26 cellular contexts compared by ENCODE assay signal in the genomic region with DNA sequence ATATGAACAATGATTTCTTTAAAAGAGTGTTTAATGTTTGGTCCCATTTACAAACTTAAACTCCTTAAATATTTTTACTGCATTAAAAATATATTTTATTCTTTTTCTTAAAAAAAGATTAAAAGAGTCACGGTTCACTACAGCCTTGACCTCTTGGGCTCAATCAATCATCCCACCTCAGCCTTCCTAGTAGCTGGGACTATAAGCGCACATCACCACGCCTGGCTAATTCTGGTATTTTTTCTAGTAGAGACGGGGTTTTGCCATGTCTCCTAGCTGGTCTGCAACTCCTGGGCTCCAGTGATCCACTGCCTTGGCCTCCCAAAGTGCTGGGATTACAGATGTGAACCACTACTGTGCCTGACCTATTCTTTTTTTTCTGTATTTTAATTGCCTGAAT.
DNase-seq lines count a peak whose midpoint lies in the region; ATAC-seq, FAIRE-seq and TF ChIP-seq lines count a peak whose summit lies in the region.
"Had no signal": no experiment of that assay in that cellular context is flagged by ENCODE, and none has a peak within 500 bp of the region (broad histone marks: within the 10 kb centered on the region; RNA-seq: fewer than 3 reads in every experiment).

No MANE protein-coding gene starts in this region.

- TF ChIP-seq POLR2A in GM12878 (IDR thresholded peaks at IDR 0.05; ENCODE audit: low read depth, low read length), result no peak

- ATAC-seq in activated naive CD4-positive, alpha-beta T cell treated with anti-CD3 and anti-CD28 coated beads, Interleukin-2, amount 50 U/mL, for 72 hours, result no peak
- ATAC-seq in HG03432 (IDR thresholded peaks at IDR 0.05; ENCODE audit: unreplicated experiment) (peak; percentile 45), GM12878 (peak; percentile 59), GM21381 (IDR thresholded peaks at IDR 0.05; ENCODE audit: unreplicated experiment) (no peak)
- ATAC-seq in stimulated activated effector memory CD8-positive, alpha-beta T cell treated with anti-CD3 and anti-CD28 coated beads, Interleukin-12 subunit alpha, Interleukin-12 subunit beta, amount 100 ng/mL, for 72 hours, result no peak
- ATAC-seq: left cardiac atrium, upper lobe of right lung, WTC11 had no signal

- H3K36me3 ChIP-seq in GM12878 (ENCODE audit: control insufficient read depth in 2 of 2, insufficient read depth in 2 of 2, low read length in 1 of 2), result peaks cover 12 to 25% of the 10 kb centered on the region in 2 experiments
- H3K36me3 ChIP-seq: prostate gland had no signal

- H3K9me3 ChIP-seq in GM12878 (replicated peaks; ENCODE audit: control insufficient read depth, insufficient read depth, low read length), result no peaks in the 10 kb centered on the region; the same call in 1 of the 3 replicates
- H3K9me3 ChIP-seq: prostate gland, SK-N-SH, upper lobe of right lung had no signal

- TF ChIP-seq CTCF in GM12878 (IDR thresholded peaks at IDR 0.05 in 2 of 3, conservative IDR thresholded peaks at IDR 0.05 in 1 of 3; ENCODE audit: control insufficient read depth in 2 of 3, extremely low read depth in 1 of 3, insufficient read depth in 1 of 3, low read depth in 3 of 3, low read length in 3 of 3) (0 out of 6 replicates have a peak, but pooled peaks of 2 of the 3 experiments have one; percentile 4 to 10), HFFc6 (IDR thresholded peaks at IDR 0.05) (no peak)

- no peak for TF ChIP-seq RAD21 in GM12878 (IDR thresholded peaks at IDR 0.05; ENCODE audit: insufficient read depth, low read depth, low read length)

- intact Hi-C loops in activated naive CD4-positive, alpha-beta T cell treated with anti-CD3 and anti-CD28 coated beads for 36 hours (cut with micrococcal nuclease), result no loop called here
- intact Hi-C loops in GM12878 (cut with micrococcal nuclease; ENCODE audit: unreplicated experiment), result no loop called here

- H3K4me1 Mint-ChIP-seq in activated naive CD4-positive, alpha-beta T cell treated with anti-CD3 and anti-CD28 coated beads for 36 hours (ENCODE audit: low read depth), result peaks cover 56% of the 10 kb centered on the region
- H3K4me1 Mint-ChIP-seq in stimulated activated effector memory CD8-positive, alpha-beta T cell treated with anti-CD3 and anti-CD28 coated beads, Interleukin-12 subunit alpha, Interleukin-12 subunit beta, amount 100 ng/mL, for 72 hours, result peaks cover 19% of the 10 kb centered on the region
- peaks cover 15% of the 10 kb centered on the region for H3K4me1 Mint-ChIP-seq in HFFc6 (ENCODE audit: low read depth)

- H3K4me2 ChIP-seq in GM12878 (ENCODE audit: control insufficient read depth, insufficient read depth), result no peak overlapping the region
- H3K4me2 ChIP-seq: SK-N-SH had no signal

- no peak overlapping the region for H3K27ac ChIP-seq in GM12878 (ENCODE audit: control insufficient read depth, insufficient read depth)
- H3K27ac ChIP-seq: prostate gland, upper lobe of right lung had no signal

- no peaks in the 10 kb centered on the region for H3K9me3 Mint-ChIP-seq in activated naive CD4-positive, alpha-beta T cell treated with anti-CD3 and anti-CD28 coated beads for 36 hours
- H3K9me3 Mint-ChIP-seq in activated naive CD4-positive, alpha-beta T cell treated with anti-CD3 and anti-CD28 coated beads, Interleukin-2, amount 50 U/mL, for 72 hours, result no peaks in the 10 kb centered on the region
- no peaks in the 10 kb centered on the region for H3K9me3 Mint-ChIP-seq in stimulated activated effector memory CD8-positive, alpha-beta T cell treated with anti-CD3 and anti-CD28 coated beads, Interleukin-12 subunit alpha, Interleukin-12 subunit beta, amount 100 ng/mL, for 72 hours
- no peaks in the 10 kb centered on the region for H3K9me3 Mint-ChIP-seq in HFFc6
- H3K9me3 Mint-ChIP-seq: WTC11 had no signal

- TF ChIP-seq EP300 in GM12878 (IDR thresholded peaks at IDR 0.05; ENCODE audit: borderline replicate concordance in 1 of 2, control insufficient read depth in 1 of 2, low read depth in 2 of 2, low read length in 2 of 2), result no peak

- no TSS peak for BruUV-seq in GM12878 (replicated peaks; lab: Mats Ljungman, UMichigan)

- H3K4me1 ChIP-seq in GM12878 (ENCODE audit: control insufficient read depth, insufficient read depth, low read length), result peaks cover 19% of the 10 kb centered on the region
- H3K4me1 ChIP-seq: prostate gland, upper lobe of right lung had no signal

- peak overlapping the region; percentile 8 for H3K27ac Mint-ChIP-seq in activated naive CD4-positive, alpha-beta T cell treated with anti-CD3 and anti-CD28 coated beads for 36 hours
- no peak overlapping the region for H3K27ac Mint-ChIP-seq in activated naive CD4-positive, alpha-beta T cell treated with anti-CD3 and anti-CD28 coated beads, Interleukin-2, amount 50 U/mL, for 72 hours
- peak overlapping the region; percentile 82 for H3K27ac Mint-ChIP-seq in stimulated activated effector memory CD8-positive, alpha-beta T cell treated with anti-CD3 and anti-CD28 coated beads, Interleukin-12 subunit alpha, Interleukin-12 subunit beta, amount 100 ng/mL, for 72 hours
- no peak overlapping the region for H3K27ac Mint-ChIP-seq in HFFc6
- H3K27ac Mint-ChIP-seq: WTC11 had no signal

- DNase-seq in activated naive CD4-positive, alpha-beta T cell treated with anti-CD3 and anti-CD28 coated beads for 36 hours, result no peak
- no peak for DNase-seq in activated naive CD4-positive, alpha-beta T cell treated with anti-CD3 and anti-CD28 coated beads, Interleukin-2, amount 50 U/mL, for 72 hours (ENCODE audit: low spot score in 2 of 2)
- DNase-seq in GM12878 (ENCODE audit: low read depth, low spot score), result no peak
- DNase-seq in stimulated activated effector memory CD8-positive, alpha-beta T cell treated with anti-CD3 and anti-CD28 coated beads, Interleukin-12 subunit alpha, Interleukin-12 subunit beta, amount 100 ng/mL, for 72 hours (ENCODE audit: low spot score in 2 of 2), result no peak
- DNase-seq in HFFc6, result no peak
- DNase-seq in C1 segment of cervical spinal cord (lab: John Stamatoyannopoulos, UW), result no peak
- DNase-seq: 8988T; activated CD4-positive, alpha-beta T cell treated with anti-CD3 and anti-CD28 coated beads, Interleukin-2, amount 50 U/mL, for 48 hours; cortex of kidney; glutamatergic neuron; KG1; left cardiac atrium; mesendoderm; NCI-H146; NCI-H2171; NCI-H524; NK-92 treated with Interleukin-12 subunit alpha and Interleukin-12 subunit beta, amount 100 ng/mL, for 24 hours; SK-N-SH; substantia nigra; T-helper 9 cell; upper lobe of right lung had no signal

- POLR2A ChIA-PET in GM12878 (lab: Charles Lee), result no interaction called here

- peaks cover 17% of the 10 kb centered on the region for H3K36me3 Mint-ChIP-seq in activated naive CD4-positive, alpha-beta T cell treated with anti-CD3 and anti-CD28 coated beads for 36 hours (ENCODE audit: low read depth)
- no peaks in the 10 kb centered on the region for H3K36me3 Mint-ChIP-seq in activated naive CD4-positive, alpha-beta T cell treated with anti-CD3 and anti-CD28 coated beads, Interleukin-2, amount 50 U/mL, for 72 hours
- H3K36me3 Mint-ChIP-seq in stimulated activated effector memory CD8-positive, alpha-beta T cell treated with anti-CD3 and anti-CD28 coated beads, Interleukin-12 subunit alpha, Interleukin-12 subunit beta, amount 100 ng/mL, for 72 hours, result peaks cover 48% of the 10 kb centered on the region
- H3K36me3 Mint-ChIP-seq in HFFc6 (ENCODE audit: low read depth), result no peaks in the 10 kb centered on the region

- H4K20me1 ChIP-seq in GM12878 (ENCODE audit: control insufficient read depth, insufficient read depth), result peaks cover 13% of the 10 kb centered on the region; the same call in 1 of the 2 replicates

- no peaks in the 10 kb centered on the region for H3K27me3 ChIP-seq in GM12878 (replicated peaks in 1 of 2; ENCODE audit: control insufficient read depth in 2 of 2, insufficient read depth in 2 of 2, low read length in 1 of 2)
- H3K27me3 ChIP-seq: upper lobe of right lung had no signal

- H3K4me3 Mint-ChIP-seq in activated naive CD4-positive, alpha-beta T cell treated with anti-CD3 and anti-CD28 coated beads for 36 hours, result no peak overlapping the region
- no peak overlapping the region for H3K4me3 Mint-ChIP-seq in stimulated activated effector memory CD8-positive, alpha-beta T cell treated with anti-CD3 and anti-CD28 coated beads, Interleukin-12 subunit alpha, Interleukin-12 subunit beta, amount 100 ng/mL, for 72 hours
- H3K4me3 Mint-ChIP-seq in HFFc6, result no peak overlapping the region
- H3K4me3 Mint-ChIP-seq: WTC11 had no signal

- H2AFZ ChIP-seq in GM12878 (ENCODE audit: control insufficient read depth, low read depth, low read length), result no peak overlapping the region

- peaks cover 42% of the 10 kb centered on the region for H3K79me2 ChIP-seq in GM12878 (ENCODE audit: control insufficient read depth, insufficient read depth, low read length)

- H3K9ac ChIP-seq in GM12878 (ENCODE audit: control insufficient read depth, insufficient read depth, low read length), result no peak overlapping the region
- H3K9ac ChIP-seq: SK-N-SH had no signal

- in situ Hi-C loops in GM12878 (cut with MboI), result no loop called here

- WGBS in GM12878 (ENCODE audit: insufficient coverage, insufficient replicate concordance, low lambda C conversion rate, missing lambda C conversion rate), result 43% methylated on average over 4 of the region's 4 CpGs

- RAD21 ChIA-PET in GM12878 (lab: Charles Lee; ENCODE audit: unreplicated experiment), result interaction anchor here (0.7 to 1.2 kb wide), 3 partner anchors 93 to 124 kb away, joined by 3 to 4 read pairs (median 3); no protein-coding TSS in a partner anchor

- H3K27me3 Mint-ChIP-seq in activated naive CD4-positive, alpha-beta T cell treated with anti-CD3 and anti-CD28 coated beads for 36 hours (ENCODE audit: low read depth), result no peaks in the 10 kb centered on the region
- H3K27me3 Mint-ChIP-seq in HFFc6 (ENCODE audit: insufficient read depth), result no peaks in the 10 kb centered on the region

- SMC1A ChIA-PET in GM12878 (lab: Charles Lee; ENCODE audit: uncharacterized antibody, unreplicated experiment), result interaction anchor here (0.6 to 1.1 kb wide), 2 partner anchors 146 to 233 kb away, joined by 3 to 6 read pairs; no protein-coding TSS in a partner anchor

- no peak overlapping the region for H3K4me3 ChIP-seq in GM12878
- H3K4me3 ChIP-seq: prostate gland, upper lobe of right lung had no signal

- CTCF ChIA-PET in activated naive CD4-positive, alpha-beta T cell treated with anti-CD3 and anti-CD28 coated beads for 36 hours (lab: Charles Lee), result interaction anchor here (3.9 kb wide), 1 partner anchor 147 kb away, joined by 16 read pairs; no protein-coding TSS in a partner anchor
- CTCF ChIA-PET in GM12878 (lab: Yijun Ruan, JAX), result interaction anchor here (1.0 to 1.4 kb wide), 2 partner anchors 64 to 238 kb away, joined by 5 read pairs; no protein-coding TSS in a partner anchor

- no peak for FAIRE-seq in GM12878 (lab: Jason Lieb, UNC)
- FAIRE-seq: H1 had no signal

TF ChIP-seq in GM12878, 131 proteins besides CTCF, POLR2A, EP300 and RAD21 (continues in another document):
- TF ChIP-seq CHD2 (IDR thresholded peaks at IDR 0.05; ENCODE audit: borderline replicate concordance, low read depth, low read length), result no peak
- no peak; the same call in 1 of the 2 replicates for TF ChIP-seq NR2F1 (conservative IDR thresholded peaks at IDR 0.05)
- 0 out of 2 replicates have a peak, but pooled peaks have one; percentile 39 for TF ChIP-seq PAX5 (IDR thresholded peaks at IDR 0.05; ENCODE audit: borderline replicate concordance, low read depth, low read length)
- TF ChIP-seq MXI1 (IDR thresholded peaks at IDR 0.05; ENCODE audit: low read depth, low read length), result no peak

Comparison
In these comparisons a context has a peak if more than half of its experiments do, and no peak if none do; other contexts are left out.
1. H3K27ac Mint-ChIP-seq: peak in activated naive CD4-positive, alpha-beta T cell treated with anti-CD3 and anti-CD28 coated beads for 36 hours (single experiment) and stimulated activated effector memory CD8-positive, alpha-beta T cell treated with anti-CD3 and anti-CD28 coated beads, Interleukin-12 subunit alpha, Interleukin-12 subunit beta, amount 100 ng/mL, for 72 hours (single experiment); none in activated naive CD4-positive, alpha-beta T cell treated with anti-CD3 and anti-CD28 coated beads, Interleukin-2, amount 50 U/mL, for 72 hours (0 of 2) and HFFc6 (single experiment).
2. ATAC-seq: peak in HG03432 (single experiment) and GM12878 (single experiment); none in activated naive CD4-positive, alpha-beta T cell treated with anti-CD3 and anti-CD28 coated beads, Interleukin-2, amount 50 U/mL, for 72 hours (0 of 2), stimulated activated effector memory CD8-positive, alpha-beta T cell treated with anti-CD3 and anti-CD28 coated beads, Interleukin-12 subunit alpha, Interleukin-12 subunit beta, amount 100 ng/mL, for 72 hours (single experiment) and GM21381 (single experiment).